ENCODE assay signal across 10 cellular contexts in genomic region chr9:120109242-120109641, GRCh38.
DNase-seq lines count a peak whose midpoint lies in the region; ATAC-seq and TF ChIP-seq lines count a peak whose summit lies in the region.
"Had no signal": no experiment of that assay in that cellular context is flagged by ENCODE, and none has a peak within 500 bp of the region (broad histone marks: within the 10 kb centered on the region; RNA-seq: fewer than 3 reads in every experiment).

No MANE protein-coding gene starts in this region.

- TF ChIP-seq CTCF in endothelial cell (IDR thresholded peaks at IDR 0.05; ENCODE audit: unreplicated experiment) (no peak), natural killer cell (IDR thresholded peaks at IDR 0.05) (no peak)

- DNase-seq in AG08395 (ENCODE audit: low spot score) = peak; percentile 7
- DNase-seq in EL = peak; percentile 4
- DNase-seq in NCI-H1694 treated with DMSO at 0.1 percent for 48 hours (lab: John Stamatoyannopoulos, UW) = peak; percentile 15
- DNase-seq in endothelial cell (ENCODE audit: low spot score) = peak; percentile 47
- no peak for DNase-seq in stimulated activated naive CD4-positive, alpha-beta T cell (lab: John Stamatoyannopoulos, UW)
- no peak for DNase-seq in G401 (ENCODE audit: low spot score)
- no peak for DNase-seq in Ammon's horn (ENCODE audit: low spot score)
- DNase-seq in natural killer cell = no peak
- DNase-seq: activated CD8-positive, alpha-beta memory T cell treated with anti-CD3 and anti-CD28 coated beads, Interleukin-2, amount 50 U/mL, for 4 hours; nucleus accumbens had no signal

- H3K4me3 Mint-ChIP-seq in endothelial cell (ENCODE audit: unreplicated experiment) (no peak overlapping the region), natural killer cell (no peak overlapping the region)

- no peak overlapping the region for H3K27ac Mint-ChIP-seq in endothelial cell (ENCODE audit: unreplicated experiment)
- H3K27ac Mint-ChIP-seq in natural killer cell = no peak overlapping the region

- H3K9me3 Mint-ChIP-seq in endothelial cell (ENCODE audit: unreplicated experiment) (no peaks in the 10 kb centered on the region), natural killer cell (peaks cover 0 to 1% of the 10 kb centered on the region in 2 donors)

- no peak for ATAC-seq in natural killer cell

- H3K36me3 Mint-ChIP-seq in endothelial cell (ENCODE audit: low read depth, unreplicated experiment) = no peaks in the 10 kb centered on the region
- no peaks in the 10 kb centered on the region for H3K36me3 Mint-ChIP-seq in natural killer cell

- H3K4me1 Mint-ChIP-seq in endothelial cell (ENCODE audit: unreplicated experiment) (no peaks in the 10 kb centered on the region), natural killer cell (no peaks in the 10 kb centered on the region)

- in situ Hi-C loops in G401 (cut with HindIII; ENCODE audit: low sequenced_read_pairs) = no loop called here

- H3K27me3 Mint-ChIP-seq in endothelial cell (ENCODE audit: unreplicated experiment) (no peaks in the 10 kb centered on the region), natural killer cell (ENCODE audit: low read depth in 2 of 2) (peaks cover 5 to 8% of the 10 kb centered on the region in 2 donors)

- intact Hi-C loops in natural killer cell (cut with micrococcal nuclease) = no loop called here

Comparison
In these comparisons a context has a peak if more than half of its experiments do, and no peak if none do; other contexts are left out.
1. DNase-seq: peak in AG08395 (single experiment), EL (single experiment), NCI-H1694 treated with DMSO at 0.1 percent for 48 hours (single experiment) and endothelial cell (single experiment); none in stimulated activated naive CD4-positive, alpha-beta T cell (0 of 6), G401 (single experiment), Ammon's horn (single experiment) and natural killer cell (single experiment).